ENCODE assay signal across 8 cellular contexts in genomic region chr12:6764011-6764828, GRCh38. TPM values are rescaled to one million over a fixed set of nuclear protein-coding genes. Genes with fewer than 3 reads are reported as not detected.
DNase-seq lines count a peak whose midpoint lies in the region; ATAC-seq and TF ChIP-seq lines count a peak whose summit lies in the region.

No MANE protein-coding gene starts in this region.

- peak in 1 of 4 donors; percentile 38 for TF ChIP-seq POLR2A in upper lobe of left lung (IDR thresholded peaks at IDR 0.05)

- H3K4me3 ChIP-seq in fibroblast of mammary gland (ENCODE audit: control insufficient read depth, low read depth, low read length) = peak overlapping the region; percentile 27
- H3K4me3 ChIP-seq in muscle layer of duodenum (ENCODE audit: low read depth in 1 of 2, low read length in 2 of 2) = peak overlapping the region; percentile 34 to 46
- H3K4me3 ChIP-seq in upper lobe of left lung = peak overlapping the region in 3 of 4 donors; percentile 17 to 29 (median 26)

- H3K36me3 ChIP-seq in muscle layer of duodenum (ENCODE audit: control insufficient read depth in 1 of 2, insufficient read depth in 2 of 2, low read length in 2 of 2) = no peaks in the 10 kb centered on the region
- peaks cover 0 to under 1% (median 0%) of the 10 kb centered on the region in 4 donors for H3K36me3 ChIP-seq in upper lobe of left lung

- H3K27ac ChIP-seq in muscle layer of duodenum (ENCODE audit: low read length) = peak overlapping the region; percentile 90
- H3K27ac ChIP-seq in upper lobe of left lung = peak overlapping the region; percentile 85 to 99 (median 86)

- H3K9me3 ChIP-seq in muscle layer of duodenum (ENCODE audit: control insufficient read depth in 1 of 2, low read length in 2 of 2) (no peaks in the 10 kb centered on the region), upper lobe of left lung (no peaks in the 10 kb centered on the region)

- H3K27me3 ChIP-seq in muscle layer of duodenum (ENCODE audit: low read depth, low read length) (no peaks in the 10 kb centered on the region), upper lobe of left lung (no peaks in the 10 kb centered on the region)

- DNase-seq in DMS153 treated with DMSO at 0.1 percent for 48 hours (lab: John Stamatoyannopoulos, UW; ENCODE audit: unreplicated experiment) (peak; percentile 98), NCI-H526 treated with DMSO at 0.1 percent for 48 hours (lab: John Stamatoyannopoulos, UW) (peak; percentile 99), fibroblast of mammary gland (ENCODE audit: low read depth) (peak; percentile 99), upper lobe of left lung (peak; percentile 88 to 96)
- peak; percentile 61 to 68 for DNase-seq in activated T-cell treated with anti-CD3 and anti-CD28 coated beads, Interleukin-2, amount 50 U/mL, for 48 hours

- H3K4me1 ChIP-seq in muscle layer of duodenum (ENCODE audit: control insufficient read depth in 1 of 2, insufficient read depth in 2 of 2, low read length in 2 of 2) = peaks cover 8 to 29% of the 10 kb centered on the region in 2 donors
- H3K4me1 ChIP-seq in upper lobe of left lung = peaks cover 45 to 48% (median 46%) of the 10 kb centered on the region in 4 donors

- peak in 2 of 4 donors; percentile 19 to 24 for TF ChIP-seq EP300 in upper lobe of left lung (IDR thresholded peaks at IDR 0.05)

- ATAC-seq in GM19468 (IDR thresholded peaks at IDR 0.05; ENCODE audit: extremely low read depth, unreplicated experiment) (peak; percentile 66), HG03565 (IDR thresholded peaks at IDR 0.05; ENCODE audit: unreplicated experiment) (peak; percentile 86), upper lobe of left lung (ENCODE audit: low FRiP score in 2 of 2) (peak; percentile 90 to 94)

- TF ChIP-seq CTCF in fibroblast of mammary gland (conservative IDR thresholded peaks at IDR 0.05; ENCODE audit: control insufficient read depth, insufficient read depth, low read depth, low read length) (no peak), upper lobe of left lung (IDR thresholded peaks at IDR 0.05) (no peak)

- 4% methylated on average over 13 to 14 of the region's 16 CpGs for WGBS in upper lobe of left lung, 2 donors

RNA-seq across cellular contexts. Expression of gene PTMS, which starts 1.9 kb away (rescaled TPM):
- 100 to 1,000 TPM; 142 to 463 (median 224) TPM for total RNA-seq in upper lobe of left lung

RNA-seq across cellular contexts. Expression of gene LAG3, which starts 8.1 kb away (rescaled TPM):
- total RNA-seq in upper lobe of left lung = 1 to 10 TPM in 4 of 6 donors, under 1 TPM in 2; 0.46 to 2.6 (median 1.5) TPM

RNA-seq across cellular contexts. Expression of gene MLF2, which starts 11.3 kb away (rescaled TPM):
- total RNA-seq in upper lobe of left lung = 100 to 1,000 TPM; 136 to 221 (median 144) TPM

RNA-seq across cellular contexts. Expression of gene CD4, which starts 25.1 kb away (rescaled TPM):
- total RNA-seq in upper lobe of left lung = 10 to 100 TPM; 10.5 to 86.6 (median 35.6) TPM

RNA-seq across cellular contexts. Expression of gene COPS7A, which starts 40.4 kb away (rescaled TPM):
- 10 to 100 TPM; 36.9 to 70.2 (median 63.0) TPM for total RNA-seq in upper lobe of left lung

Comparison
In these comparisons a context has a peak if more than half of its experiments do, and no peak if none do; other contexts are left out.
1. Peak in every context shown above with its lines: DNase-seq, ATAC-seq, H3K4me3 ChIP-seq and H3K27ac ChIP-seq.